Comparison of ENCODE assay signal across 15 cellular contexts in the genomic region with DNA sequence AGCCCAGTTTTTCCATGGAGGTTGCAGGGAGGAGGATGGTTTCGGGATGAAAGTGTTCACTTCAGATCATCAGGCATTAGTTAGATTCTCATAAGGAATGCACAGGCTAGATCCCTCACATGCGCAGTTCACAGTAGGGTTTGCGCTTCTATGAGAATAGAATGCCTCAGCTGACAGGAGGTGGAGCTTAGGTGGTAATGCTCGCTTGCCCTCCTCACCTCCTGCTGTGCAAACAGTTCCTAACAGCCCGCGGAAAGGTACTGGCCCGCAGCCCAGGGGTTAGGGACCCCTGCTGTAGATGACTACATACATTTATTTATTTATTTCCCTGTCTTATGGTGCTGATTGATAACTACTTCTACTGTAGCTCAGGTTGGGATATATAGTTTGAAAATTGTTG.
DNase-seq lines count a peak whose midpoint lies in the region; ATAC-seq and TF ChIP-seq lines count a peak whose summit lies in the region.
"Had no signal": no experiment of that assay in that cellular context is flagged by ENCODE, and none has a peak within 500 bp of the region (broad histone marks: within the 10 kb centered on the region; RNA-seq: fewer than 3 reads in every experiment).

No MANE protein-coding gene starts in this region.

- H3K4me1 Mint-ChIP-seq in naive thymus-derived CD8-positive, alpha-beta T cell = peaks cover 7 to 17% (median 12%) of the 10 kb centered on the region in 4 donors

- peak; percentile 48 for DNase-seq in HEK293T (ENCODE audit: extremely low spot score)
- DNase-seq in NCI-H2171 treated with DMSO at 0.1 percent for 48 hours (lab: John Stamatoyannopoulos, UW) = peak; percentile 62
- peak; percentile 39 for DNase-seq in hepatocyte (ENCODE audit: low spot score)
- DNase-seq in neuronal stem cell (ENCODE audit: low spot score) = peak; percentile 20
- DNase-seq in NCI-H526 (lab: John Stamatoyannopoulos, UW) = no peak
- DNase-seq in naive thymus-derived CD8-positive, alpha-beta T cell = no peak
- no peak for DNase-seq in NCI-H1048 (lab: John Stamatoyannopoulos, UW)
- no peak for DNase-seq in RPMI8226
- DNase-seq: C1 segment of cervical spinal cord, DMS79 treated with DMSO at 0.1 percent for 48 hours, Karpas-422, trophoblast cell had no signal

- no peak overlapping the region for H2BK15ac ChIP-seq in neuronal stem cell (ENCODE audit: low read length)

- H2BK5ac ChIP-seq in neuronal stem cell (ENCODE audit: low read length) = no peak overlapping the region

- H2BK12ac ChIP-seq in neuronal stem cell (ENCODE audit: low read length) = no peak overlapping the region

- H3K4me2 ChIP-seq in hepatocyte (no peak overlapping the region), neuronal stem cell (ENCODE audit: insufficient read depth, low read length, poor library complexity, severe bottlenecking) (no peak overlapping the region)

- H3K4ac ChIP-seq in neuronal stem cell (ENCODE audit: low read length) = no peak overlapping the region

- peaks cover 0 to 3% (median 0%) of the 10 kb centered on the region in 9 donors for H3K9me3 Mint-ChIP-seq in naive thymus-derived CD8-positive, alpha-beta T cell

- no peaks in the 10 kb centered on the region for H3K79me1 ChIP-seq in neuronal stem cell (ENCODE audit: low read depth, low read length)

- H3K79me2 ChIP-seq in hepatocyte = no peaks in the 10 kb centered on the region

- 55% methylated on average over 7 of the region's 7 CpGs for WGBS in hepatocyte (ENCODE audit: low lambda C conversion rate, missing lambda C conversion rate)
- no CpG with 5 or more reads among the region's 7 CpGs for WGBS in neuronal stem cell (ENCODE audit: extremely low coverage in 2 of 2, insufficient read length in 2 of 2, insufficient replicate concordance in 1 of 2), 2 donors

- no peak overlapping the region for H3K27ac ChIP-seq in hepatocyte
- no peak overlapping the region for H3K27ac ChIP-seq in neuronal stem cell (replicated peaks; ENCODE audit: low read length)
- H3K27ac ChIP-seq: gastroesophageal sphincter had no signal

- no peaks in the 10 kb centered on the region for H4K20me1 ChIP-seq in hepatocyte (ENCODE audit: insufficient read depth, poor library complexity, severe bottlenecking)

- no peaks in the 10 kb centered on the region for H3K9me3 ChIP-seq in hepatocyte (ENCODE audit: low read depth)
- no peaks in the 10 kb centered on the region for H3K9me3 ChIP-seq in neuronal stem cell (replicated peaks in 1 of 2; ENCODE audit: control insufficient read depth in 2 of 2, insufficient read depth in 1 of 2, low read depth in 1 of 2, low read length in 2 of 2)
- H3K9me3 ChIP-seq: gastroesophageal sphincter had no signal

- H2BK120ac ChIP-seq in neuronal stem cell (ENCODE audit: low read depth, low read length) = no peak overlapping the region

- CTCF ChIA-PET in HEK293T (lab: Yijun Ruan, JAX) = interaction anchor here (0.9 kb wide), 1 partner anchor 33 kb away, joined by 3 read pairs; no protein-coding TSS in a partner anchor

- no peak overlapping the region for H2AK5ac ChIP-seq in neuronal stem cell (ENCODE audit: low read depth, low read length)

- H3K4me1 ChIP-seq in hepatocyte (ENCODE audit: insufficient read depth) = no peaks in the 10 kb centered on the region
- peaks cover 0 to 4% of the 10 kb centered on the region in 2 donors for H3K4me1 ChIP-seq in neuronal stem cell (ENCODE audit: control insufficient read depth in 2 of 2, insufficient read depth in 1 of 2, low read depth in 1 of 2, low read length in 2 of 2)
- H3K4me1 ChIP-seq: gastroesophageal sphincter had no signal

- no peaks in the 10 kb centered on the region for H3K27me3 ChIP-seq in hepatocyte
- no peaks in the 10 kb centered on the region for H3K27me3 ChIP-seq in neuronal stem cell (ENCODE audit: control insufficient read depth in 3 of 3, insufficient read depth in 3 of 3, low read depth in 1 of 3, low read length in 3 of 3)
- H3K27me3 ChIP-seq: gastroesophageal sphincter had no signal

- no peak overlapping the region for H3K4me3 Mint-ChIP-seq in naive thymus-derived CD8-positive, alpha-beta T cell
- H3K4me3 Mint-ChIP-seq: activated naive CD8-positive, alpha-beta T cell; T-helper 1 cell treated with Interleukin-12 subunit alpha and Interleukin-12 subunit beta and Interleukin-4 antibody, amounts not matched to agents 30 μg/mL and 1 μg/mL, for 36 hours had no signal

- no peak overlapping the region for H3K4me3 ChIP-seq in hepatocyte
- H3K4me3 ChIP-seq in neuronal stem cell (ENCODE audit: low read length in 2 of 2) = no peak overlapping the region
- H3K4me3 ChIP-seq: gastroesophageal sphincter had no signal

- no peaks in the 10 kb centered on the region for H3K27me3 Mint-ChIP-seq in naive thymus-derived CD8-positive, alpha-beta T cell
- H3K27me3 Mint-ChIP-seq: activated naive CD8-positive, alpha-beta T cell had no signal

- H3K36me3 Mint-ChIP-seq in naive thymus-derived CD8-positive, alpha-beta T cell = peaks cover 10 to 60% (median 27%) of the 10 kb centered on the region in 3 donors

- H4K8ac ChIP-seq in neuronal stem cell (ENCODE audit: low read depth, low read length) = no peak overlapping the region

- no peak overlapping the region for H4K91ac ChIP-seq in neuronal stem cell (ENCODE audit: low read depth, low read length, poor library complexity)

- no peak for TF ChIP-seq CTCF in hepatocyte (IDR thresholded peaks at IDR 0.05; ENCODE audit: poor library complexity)

- H3K9me2 ChIP-seq in hepatocyte (replicated peaks; ENCODE audit: insufficient read depth) = no peaks in the 10 kb centered on the region

- ATAC-seq in naive thymus-derived CD8-positive, alpha-beta T cell = no peak
- ATAC-seq: gastroesophageal sphincter had no signal

- no peak overlapping the region for H3K18ac ChIP-seq in neuronal stem cell (ENCODE audit: low read length)

- H3K36me3 ChIP-seq in hepatocyte (replicated peaks; ENCODE audit: insufficient read depth, low read depth) (no peaks in the 10 kb centered on the region), neuronal stem cell (replicated peaks in 1 of 2; ENCODE audit: control insufficient read depth in 2 of 2, insufficient read depth in 2 of 2, low read length in 2 of 2) (no peaks in the 10 kb centered on the region)

- H3K9ac ChIP-seq in neuronal stem cell (ENCODE audit: low read depth, low read length, poor library complexity) = no peak overlapping the region

- H3K23ac ChIP-seq in neuronal stem cell (ENCODE audit: low read depth, low read length, poor library complexity) = no peak overlapping the region

- H2AFZ ChIP-seq in hepatocyte = no peak overlapping the region
- no peak overlapping the region for H2AFZ ChIP-seq in neuronal stem cell (ENCODE audit: low read length)

- peak overlapping the region in 1 of 10 donors; percentile 22 for H3K27ac Mint-ChIP-seq in naive thymus-derived CD8-positive, alpha-beta T cell
- H3K27ac Mint-ChIP-seq: activated naive CD8-positive, alpha-beta T cell; T-helper 1 cell treated with Interleukin-12 subunit alpha and Interleukin-12 subunit beta and Interleukin-4 antibody, amounts not matched to agents 30 μg/mL and 1 μg/mL, for 36 hours had no signal

- no peak overlapping the region for H3K14ac ChIP-seq in neuronal stem cell (ENCODE audit: low read length)

- POLR2A ChIA-PET in HEK293T (lab: Yijun Ruan, JAX) = interaction anchor here (1.3 kb wide), 2 partner anchors 92 to 169 kb away, joined by 4 to 5 read pairs; partner anchors contain the start of gene TRAPPC6B
- POLR2A ChIA-PET in naive thymus-derived CD8-positive, alpha-beta T cell (lab: Charles Lee) = no interaction called here

TF ChIP-seq in HEK293T, 16 proteins besides CTCF, POLR2A, EP300 and RAD21:
- no peak for TF ChIP-seq FOXK2 (IDR thresholded peaks at IDR 0.05)
- TF ChIP-seq, protein P1, sequence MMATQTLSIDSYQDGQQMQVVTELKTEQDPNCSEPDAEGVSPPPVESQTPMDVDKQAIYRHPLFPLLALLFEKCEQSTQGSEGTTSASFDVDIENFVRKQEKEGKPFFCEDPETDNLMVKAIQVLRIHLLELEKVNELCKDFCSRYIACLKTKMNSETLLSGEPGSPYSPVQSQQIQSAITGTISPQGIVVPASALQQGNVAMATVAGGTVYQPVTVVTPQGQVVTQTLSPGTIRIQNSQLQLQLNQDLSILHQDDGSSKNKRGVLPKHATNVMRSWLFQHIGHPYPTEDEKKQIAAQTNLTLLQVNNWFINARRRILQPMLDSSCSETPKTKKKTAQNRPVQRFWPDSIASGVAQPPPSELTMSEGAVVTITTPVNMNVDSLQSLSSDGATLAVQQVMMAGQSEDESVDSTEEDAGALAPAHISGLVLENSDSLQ (IDR thresholded peaks at IDR 0.05) = peak; percentile 82
- TF ChIP-seq L3MBTL2 (conservative IDR thresholded peaks at IDR 0.05) = no peak
- no peak for TF ChIP-seq NFRKB (IDR thresholded peaks at IDR 0.05)

Comparison
In these comparisons a context has a peak if more than half of its experiments do, and no peak if none do; other contexts are left out.
1. DNase-seq: peak in HEK293T (single experiment), NCI-H2171 treated with DMSO at 0.1 percent for 48 hours (single experiment), hepatocyte (single experiment) and neuronal stem cell (single experiment); none in NCI-H526 (0 of 2), naive thymus-derived CD8-positive, alpha-beta T cell (0 of 10), NCI-H1048 (single experiment) and RPMI8226 (single experiment).